21 cellular contexts compared by ENCODE assay signal in the genomic region with DNA sequence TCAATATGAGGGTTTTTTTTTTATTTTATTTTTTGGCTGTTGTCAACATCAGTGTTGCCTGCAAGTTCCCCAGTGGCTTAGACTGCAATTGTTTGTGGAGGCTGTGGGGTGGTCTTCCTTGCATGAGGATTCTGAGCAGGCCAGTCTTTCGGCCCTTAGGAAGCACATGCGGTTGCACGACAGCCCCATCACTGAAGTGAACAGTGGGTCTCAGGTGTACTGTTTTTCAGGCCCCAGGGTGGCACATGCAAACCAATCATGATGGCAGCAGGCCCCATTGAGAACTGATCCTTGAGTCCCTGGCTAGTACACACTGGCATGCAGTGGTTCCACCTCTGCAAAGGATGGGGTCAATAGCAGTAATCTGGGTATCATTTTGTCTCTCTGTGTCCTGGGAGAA.
DNase-seq lines count a peak whose midpoint lies in the region; ATAC-seq, FAIRE-seq and TF ChIP-seq lines count a peak whose summit lies in the region.
"Had no signal": no experiment of that assay in that cellular context is flagged by ENCODE, and none has a peak within 500 bp of the region (broad histone marks: within the 10 kb centered on the region; RNA-seq: fewer than 3 reads in every experiment).

No MANE protein-coding gene starts in this region.

- H3K4me3 ChIP-seq in H1 (ENCODE audit: extremely low read depth in 1 of 4, insufficient read depth in 2 of 4, low read depth in 3 of 4, low read length in 4 of 4) (no peak overlapping the region), mesenchymal stem cell (ENCODE audit: insufficient read depth in 1 of 2, low read depth in 1 of 2, low read length in 2 of 2) (no peak overlapping the region)
- H3K4me3 ChIP-seq: A549; BLaER1 treated with 17β-estradiol and CSF1 and Interleukin-3, amounts not matched to agents 10 nM and 100 nM had no signal

- no peak overlapping the region for H3K4ac ChIP-seq in H1 (replicated peaks; ENCODE audit: insufficient read length, low read depth, low read length)
- H3K4ac ChIP-seq in mesenchymal stem cell (ENCODE audit: low read depth in 1 of 2, low read length in 2 of 2) = no peak overlapping the region

- H3K4me3 Mint-ChIP-seq in osteocyte (ENCODE audit: unreplicated experiment) = no peak overlapping the region
- no peak overlapping the region for H3K4me3 Mint-ChIP-seq in activated CD8-positive, alpha-beta memory T cell treated with anti-CD3 and anti-CD28 coated beads, Interleukin-2, amount 10 ng/mL, durations not matched to agents 7 days and 5 days
- H3K4me3 Mint-ChIP-seq: B cell; CD4-positive, alpha-beta T cell; CD8-positive, alpha-beta T cell had no signal

- TF ChIP-seq POLR2A in H1 (IDR thresholded peaks at IDR 0.05; ENCODE audit: control extremely low read depth in 1 of 2, low read depth in 2 of 2, low read length in 2 of 2) = no peak

- H3K27ac Mint-ChIP-seq in osteocyte (ENCODE audit: unreplicated experiment) = no peak overlapping the region
- H3K27ac Mint-ChIP-seq in activated CD8-positive, alpha-beta memory T cell treated with anti-CD3 and anti-CD28 coated beads, Interleukin-2, amount 10 ng/mL, durations not matched to agents 7 days and 5 days = no peak overlapping the region
- H3K27ac Mint-ChIP-seq: B cell; CD4-positive, alpha-beta T cell; CD8-positive, alpha-beta T cell had no signal

- H3K9ac ChIP-seq in H1 (replicated peaks in 1 of 4; ENCODE audit: extremely low read depth in 1 of 4, low read depth in 3 of 4, low read length in 3 of 4) (no peak overlapping the region), mesenchymal stem cell (ENCODE audit: low read length) (no peak overlapping the region)
- H3K9ac ChIP-seq: BLaER1 treated with 17β-estradiol and CSF1 and Interleukin-3, amounts not matched to agents 10 nM and 100 nM had no signal

- H3K23me2 ChIP-seq in H1 (ENCODE audit: low read depth, low read length) = no peaks in the 10 kb centered on the region

- H4K91ac ChIP-seq in H1 (replicated peaks; ENCODE audit: insufficient read length, low read length) (no peak overlapping the region), mesenchymal stem cell (ENCODE audit: low read length) (peak overlapping the region; percentile 7)

- H2BK15ac ChIP-seq in H1 (ENCODE audit: low read length) (no peak overlapping the region), mesenchymal stem cell (ENCODE audit: low read depth, poor library complexity, severe bottlenecking) (no peak overlapping the region)

- no peaks in the 10 kb centered on the region; a peak in 1 of 4 replicates for H3K9me3 ChIP-seq in H1 (ENCODE audit: insufficient read depth in 2 of 2, low read depth in 1 of 2, low read length in 1 of 2)
- no peaks in the 10 kb centered on the region for H3K9me3 ChIP-seq in mesenchymal stem cell (ENCODE audit: control insufficient read depth, low read length)
- H3K9me3 ChIP-seq: BLaER1 treated with 17β-estradiol and CSF1 and Interleukin-3, amounts not matched to agents 10 nM and 100 nM; Caco-2 had no signal

- H3K36me3 ChIP-seq in H1 (ENCODE audit: control insufficient read depth in 2 of 4, insufficient read depth in 4 of 4, low read length in 3 of 4) (no peaks in the 10 kb centered on the region), mesenchymal stem cell (ENCODE audit: control insufficient read depth in 1 of 2, insufficient read depth in 2 of 2, low read depth in 1 of 2, low read length in 2 of 2) (no peaks in the 10 kb centered on the region)
- H3K36me3 ChIP-seq: BLaER1 treated with 17β-estradiol and CSF1 and Interleukin-3, amounts not matched to agents 10 nM and 100 nM had no signal

- H3K14ac ChIP-seq in H1 (ENCODE audit: insufficient read length) (no peak overlapping the region), mesenchymal stem cell (ENCODE audit: low read length in 2 of 2) (no peak overlapping the region)

- H2BK5ac ChIP-seq in H1 (ENCODE audit: low read depth, low read length) (no peak overlapping the region), mesenchymal stem cell (ENCODE audit: low read depth, low read length, poor library complexity, severe bottlenecking) (no peak overlapping the region)

- no peaks in the 10 kb centered on the region for H3K4me1 Mint-ChIP-seq in osteocyte (ENCODE audit: unreplicated experiment)
- H3K4me1 Mint-ChIP-seq in activated CD8-positive, alpha-beta memory T cell treated with anti-CD3 and anti-CD28 coated beads, Interleukin-2, amount 10 ng/mL, durations not matched to agents 7 days and 5 days = no peaks in the 10 kb centered on the region
- H3K4me1 Mint-ChIP-seq: B cell had no signal

- H2AK5ac ChIP-seq in H1 (ENCODE audit: low read depth, low read length) (0 out of 2 replicates have a peak overlapping the region, but pooled peaks have one; percentile 39), mesenchymal stem cell (ENCODE audit: low read length, severe bottlenecking) (no peak overlapping the region)

- H3K36me3 Mint-ChIP-seq in osteocyte (ENCODE audit: unreplicated experiment) = no peaks in the 10 kb centered on the region
- no peaks in the 10 kb centered on the region for H3K36me3 Mint-ChIP-seq in activated CD8-positive, alpha-beta memory T cell treated with anti-CD3 and anti-CD28 coated beads, Interleukin-2, amount 10 ng/mL, durations not matched to agents 7 days and 5 days
- H3K36me3 Mint-ChIP-seq: CD8-positive, alpha-beta T cell had no signal

- POLR2A ChIA-PET in H1 (lab: Charles Lee; ENCODE audit: partially characterized antibody) = no interaction called here

- H4K5ac ChIP-seq in H1 (ENCODE audit: insufficient read length, low read depth, low read length) = no peak overlapping the region

- H3K27me3 ChIP-seq in H1 (replicated peaks in 1 of 4; ENCODE audit: control insufficient read depth in 3 of 4, extremely low read depth in 1 of 4, insufficient read depth in 3 of 4, low read length in 3 of 4) = no peaks in the 10 kb centered on the region
- H3K27me3 ChIP-seq in mesenchymal stem cell (ENCODE audit: control insufficient read depth in 1 of 2, insufficient read depth in 1 of 2, low read length in 2 of 2) = no peaks in the 10 kb centered on the region
- H3K27me3 ChIP-seq: BLaER1 treated with 17β-estradiol and CSF1 and Interleukin-3, amounts not matched to agents 10 nM and 100 nM had no signal

- H2AFZ ChIP-seq in H1 (ENCODE audit: low read length) = no peak overlapping the region
- H2AFZ ChIP-seq in mesenchymal stem cell (ENCODE audit: low read depth, low read length) = no peak overlapping the region

- H2BK120ac ChIP-seq in H1 (replicated peaks; ENCODE audit: low read depth, low read length) (no peak overlapping the region), mesenchymal stem cell (ENCODE audit: low read depth, low read length) (no peak overlapping the region)

- H3K4me1 ChIP-seq in H1 (replicated peaks in 1 of 4; ENCODE audit: control insufficient read depth in 3 of 4, insufficient read depth in 4 of 4, low read length in 3 of 4) (no peaks in the 10 kb centered on the region), mesenchymal stem cell (ENCODE audit: control insufficient read depth, insufficient read depth, low read depth, low read length) (no peaks in the 10 kb centered on the region)
- H3K4me1 ChIP-seq: A549; BLaER1 treated with 17β-estradiol and CSF1 and Interleukin-3, amounts not matched to agents 10 nM and 100 nM; Caco-2 had no signal

- no peak for TF ChIP-seq RAD21 in H1 (IDR thresholded peaks at IDR 0.05 in 1 of 2, conservative IDR thresholded peaks at IDR 0.05 in 1 of 2; ENCODE audit: low read depth in 2 of 2, low read length in 2 of 2)

- FAIRE-seq in H1 (lab: Jason Lieb, UNC) = no peak
- FAIRE-seq: A549, D721Med, G401.6, GM12891, GM19239 had no signal

- no peaks in the 10 kb centered on the region for H3K79me1 ChIP-seq in H1 (ENCODE audit: low read depth, low read length)
- no peaks in the 10 kb centered on the region for H3K79me1 ChIP-seq in mesenchymal stem cell (replicated peaks; ENCODE audit: low read length, poor library complexity, severe bottlenecking)

- H3K27ac ChIP-seq in H1 (ENCODE audit: low read depth, low read length) (no peak overlapping the region), mesenchymal stem cell (ENCODE audit: low read length, poor library complexity, severe bottlenecking) (no peak overlapping the region)
- H3K27ac ChIP-seq: 22Rv1; A549; BLaER1 treated with 17β-estradiol and CSF1 and Interleukin-3, amounts not matched to agents 10 nM and 100 nM; C4-2B had no signal

- 71% methylated on average over 3 of the region's 3 CpGs; no CpG with 5 or more reads in 1 of the 2 experiments for WGBS in H1 (ENCODE audit: extremely low coverage in 1 of 2, insufficient coverage in 1 of 2, insufficient read length in 1 of 2, insufficient replicate concordance in 2 of 2, low coverage in 1 of 2, low lambda C conversion rate in 2 of 2, missing lambda C conversion rate in 1 of 2), 2 experiments
- 90% methylated on average over 3 of the region's 3 CpGs for WGBS in mesenchymal stem cell

- H3K79me2 ChIP-seq in H1 (ENCODE audit: control insufficient read depth in 1 of 2, insufficient read depth in 2 of 2, low read length in 2 of 2) = no peaks in the 10 kb centered on the region

- H2BK12ac ChIP-seq in H1 (ENCODE audit: low read depth, low read length) (no peak overlapping the region), mesenchymal stem cell (ENCODE audit: low read length in 2 of 2) (no peak overlapping the region)

- no peaks in the 10 kb centered on the region for H3K27me3 Mint-ChIP-seq in osteocyte (ENCODE audit: unreplicated experiment)
- H3K27me3 Mint-ChIP-seq in activated CD8-positive, alpha-beta memory T cell treated with anti-CD3 and anti-CD28 coated beads, Interleukin-2, amount 10 ng/mL, durations not matched to agents 7 days and 5 days = no peaks in the 10 kb centered on the region
- H3K27me3 Mint-ChIP-seq: B cell; CD4-positive, alpha-beta T cell had no signal

- H3K4me2 ChIP-seq in H1 (ENCODE audit: insufficient read depth in 1 of 2, low read depth in 2 of 2, low read length in 2 of 2) (no peak overlapping the region), mesenchymal stem cell (ENCODE audit: low read length, poor library complexity, severe bottlenecking) (no peak overlapping the region)
- H3K4me2 ChIP-seq: A549; BLaER1 treated with 17β-estradiol and CSF1 and Interleukin-3, amounts not matched to agents 10 nM and 100 nM had no signal

- DNase-seq in H1 (ENCODE audit: low read depth in 1 of 2, low spot score in 2 of 2) (no peak), mesenchymal stem cell (no peak), osteocyte (ENCODE audit: extremely low spot score, unreplicated experiment) (peak; percentile 77), T-helper 2 cell (no peak)
- DNase-seq in activated CD8-positive, alpha-beta memory T cell treated with anti-CD3 and anti-CD28 coated beads, Interleukin-2, amount 10 ng/mL, durations not matched to agents 7 days and 5 days = no peak
- DNase-seq: AML-193; Caco-2; Calu3; CD4-positive, alpha-beta T cell; CD8-positive, alpha-beta T cell; DMS79 treated with DMSO at 0.1 percent for 48 hours; GF-D8 had no signal

- no peak for ATAC-seq in activated CD8-positive, alpha-beta memory T cell treated with anti-CD3 and anti-CD28 coated beads, Interleukin-2, amount 10 ng/mL, durations not matched to agents 7 days and 5 days
- ATAC-seq: A549; CD8-positive, alpha-beta T cell had no signal

- H4K20me1 ChIP-seq in H1 (replicated peaks in 1 of 2; ENCODE audit: control insufficient read depth in 1 of 2, insufficient read depth in 2 of 2, low read length in 2 of 2) = no peaks in the 10 kb centered on the region
- H4K20me1 ChIP-seq: BLaER1 treated with 17β-estradiol and CSF1 and Interleukin-3, amounts not matched to agents 10 nM and 100 nM had no signal

- TF ChIP-seq CTCF in H1 (IDR thresholded peaks at IDR 0.05; ENCODE audit: control extremely low read depth in 1 of 3, insufficient read depth in 1 of 3, low read depth in 1 of 3, low read length in 3 of 3) = no peak
- no peak for TF ChIP-seq CTCF in osteocyte (IDR thresholded peaks at IDR 0.05)

- H3K18ac ChIP-seq in H1 (ENCODE audit: extremely low read depth, low read length) = no peak overlapping the region
- no peak overlapping the region for H3K18ac ChIP-seq in mesenchymal stem cell (ENCODE audit: low read depth in 1 of 2, low read length in 2 of 2)

- TF ChIP-seq EP300 in H1 (IDR thresholded peaks at IDR 0.05; ENCODE audit: borderline replicate concordance in 1 of 2, low read depth in 2 of 2, low read length in 2 of 2) = no peak

- H3K9me3 Mint-ChIP-seq in osteocyte (ENCODE audit: unreplicated experiment) = no peaks in the 10 kb centered on the region
- peaks cover 14% of the 10 kb centered on the region for H3K9me3 Mint-ChIP-seq in activated CD8-positive, alpha-beta memory T cell treated with anti-CD3 and anti-CD28 coated beads, Interleukin-2, amount 10 ng/mL, durations not matched to agents 7 days and 5 days (ENCODE audit: low read depth)

- H3K23ac ChIP-seq in H1 (ENCODE audit: insufficient read length) (no peak overlapping the region), mesenchymal stem cell (ENCODE audit: low read length in 2 of 2) (no peak overlapping the region)

- H4K8ac ChIP-seq in H1 (ENCODE audit: extremely low read depth, insufficient read depth, low read length) (peak overlapping the region; percentile 35; the same call in 1 of the 2 replicates), mesenchymal stem cell (ENCODE audit: low read length) (no peak overlapping the region)

- CTCF ChIA-PET in H1 (lab: Charles Lee; ENCODE audit: partially characterized antibody) = no interaction called here
- CTCF ChIA-PET in activated CD8-positive, alpha-beta memory T cell treated with anti-CD3 and anti-CD28 coated beads, Interleukin-2, amount 10 ng/mL, durations not matched to agents 7 days and 5 days (lab: Charles Lee) = no interaction called here

- H3K56ac ChIP-seq in H1 (replicated peaks; ENCODE audit: insufficient read length, low read depth, low read length) = no peak overlapping the region

- no peak overlapping the region for H2BK20ac ChIP-seq in H1 (ENCODE audit: low read length)
